Comparison of ENCODE assay signal across 16 cellular contexts in the genomic region with DNA sequence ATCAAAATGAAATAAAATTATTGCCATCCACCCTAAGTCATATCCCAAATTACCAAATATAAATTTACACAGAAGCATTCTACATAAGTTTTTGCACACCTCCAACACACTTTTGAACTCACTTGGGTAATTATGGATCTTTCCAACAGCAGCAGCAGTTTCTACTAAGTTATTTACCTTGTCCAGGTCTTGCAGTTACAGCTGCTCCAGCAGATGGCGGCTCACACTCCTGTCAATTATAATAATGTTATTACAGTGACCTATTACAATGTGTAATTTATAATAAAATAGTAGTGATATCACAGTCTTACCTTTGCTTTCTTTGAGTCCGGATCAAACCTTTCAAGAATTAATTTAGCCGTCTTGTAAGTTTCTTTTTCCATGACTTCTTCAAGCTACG. TPM values are rescaled to one million over a fixed set of nuclear protein-coding genes. Genes with fewer than 3 reads are reported as not detected.
DNase-seq lines count a peak whose midpoint lies in the region; ATAC-seq, FAIRE-seq and TF ChIP-seq lines count a peak whose summit lies in the region.
"Had no signal": no experiment of that assay in that cellular context is flagged by ENCODE, and none has a peak within 500 bp of the region (broad histone marks: within the 10 kb centered on the region; RNA-seq: fewer than 3 reads in every experiment).

No MANE protein-coding gene starts in this region.

- peak; percentile 42 for TF ChIP-seq CTCF in A549 (IDR thresholded peaks at IDR 0.05)
- TF ChIP-seq CTCF in dorsolateral prefrontal cortex (IDR thresholded peaks at IDR 0.05 in 54 of 56, conservative IDR thresholded peaks at IDR 0.05 in 2 of 56; ENCODE audit: low read depth in 1 of 56, partially characterized antibody in 56 of 56), result no peak

- H3K9me3 ChIP-seq in A549, result no peaks in the 10 kb centered on the region

- intact Hi-C loops in dorsolateral prefrontal cortex (cut with DNase I), result no loop called here

- FAIRE-seq in A549 (lab: Jason Lieb, UNC), result no peak

- CTCF ChIA-PET in A549 (lab: Yijun Ruan, JAX), result interaction anchor here (0.6 to 1.1 kb wide), 2 partner anchors 27 to 133 kb away, joined by 3 read pairs; no protein-coding TSS in a partner anchor

- TF ChIP-seq POLR2A in A549 (IDR thresholded peaks at IDR 0.05; ENCODE audit: low read length), result no peak

- WGBS in A549 (ENCODE audit: missing lambda C conversion rate), result 86% methylated on average over 4 of the region's 4 CpGs

- no peaks in the 10 kb centered on the region for H3K27me3 ChIP-seq in dorsolateral prefrontal cortex

- no peaks in the 10 kb centered on the region for H3K4me1 ChIP-seq in A549

- POLR2A ChIA-PET in A549 (lab: Yijun Ruan, JAX), result no interaction called here

- no peak overlapping the region for H3K4me2 ChIP-seq in A549

- ATAC-seq in A549 (peak; percentile 57 to 64; a peak in 2 of 6 replicates), GM19324 (IDR thresholded peaks at IDR 0.05; ENCODE audit: low FRiP score, unreplicated experiment) (no peak), HG03097 (IDR thresholded peaks at IDR 0.05; ENCODE audit: low FRiP score, unreplicated experiment) (no peak)
- ATAC-seq: sciatic nerve had no signal

- H3K27ac ChIP-seq in A549, result no peak overlapping the region
- no peak overlapping the region for H3K27ac ChIP-seq in dorsolateral prefrontal cortex

- peak in 1 of 2 experiments; percentile 35 for DNase-seq in A549 (ENCODE audit: low read depth in 1 of 2, low spot score in 1 of 2)
- DNase-seq in DMS 273 (lab: John Stamatoyannopoulos, UW; ENCODE audit: unreplicated experiment), result peak; percentile 63
- peak; percentile 74 for DNase-seq in NCI-H82 (lab: John Stamatoyannopoulos, UW)
- DNase-seq in dermis microvascular lymphatic vessel endothelial cell (ENCODE audit: low read depth in 2 of 2), result peak; percentile 4 to 22
- DNase-seq in dorsolateral prefrontal cortex, result no peak
- no peak for DNase-seq in NOMO-1 treated with DMSO at 0.1 percent for 48 hours (lab: John Stamatoyannopoulos, UW; ENCODE audit: unreplicated experiment)
- DNase-seq: activated CD8-positive, alpha-beta memory T cell treated with anti-CD3 and anti-CD28 coated beads, Interleukin-2, amount 50 U/mL, for 48 hours; activated naive CD8-positive, alpha-beta T cell treated with anti-CD3 and anti-CD28 coated beads, Interleukin-2, amount 10 ng/mL, durations not matched to agents 7 days and 5 days; cortex of kidney; foreskin melanocyte; naive B cell; NCI-H187 treated with DMSO at 0.1 percent for 48 hours; Right ventricle myocardium superior had no signal

- H3K4me3 ChIP-seq in A549, result no peak overlapping the region
- H3K4me3 ChIP-seq in dorsolateral prefrontal cortex, result no peak overlapping the region

- no peak for TF ChIP-seq EP300 in A549 (IDR thresholded peaks at IDR 0.05)

- peak; percentile 14 to 33; a peak in 2 of 5 replicates for TF ChIP-seq RAD21 in A549 (conservative IDR thresholded peaks at IDR 0.05 in 1 of 2, IDR thresholded peaks at IDR 0.05 in 1 of 2)

TF ChIP-seq in A549, 52 proteins besides CTCF, POLR2A, EP300 and RAD21:
- TF ChIP-seq ZFP36 (IDR thresholded peaks at IDR 0.05; ENCODE audit: borderline replicate concordance, partially characterized antibody), result no peak
- peak; percentile 35; the same call in 1 of the 3 replicates for TF ChIP-seq SMC3 (IDR thresholded peaks at IDR 0.05)
TF ChIP-seq in A549: peak in this region for 1.

RNA-seq across cellular contexts. Expression of gene LNPK, which starts 37.9 kb away (rescaled TPM):
- polyA plus RNA-seq in A549 (2011; rRNA removed) (21.2 and 24.7 TPM in 2 replicates), A549 (2017; fragmentation: RNase III; extraction: RNeasy Plus Mini Kit Qiagen cat#74134 plus additional on column Dnase treatment) (10.8 to 13.4 TPM (median 13.1 TPM) in 3 replicates)
- 3.7 and 5.1 TPM in 2 replicates for polyA plus RNA-seq in A549 (2012; cell fraction: cytosol; rRNA removed)
- polyA plus RNA-seq in A549 (2012; cell fraction: nucleus; rRNA removed), result 2.1 and 3.4 TPM in 2 replicates
- polyA minus RNA-seq in A549 (2011; rRNA and poly(A)+ RNA removed), result 17.2 and 20.2 TPM in 2 replicates
- total RNA-seq in dermis microvascular lymphatic vessel endothelial cell (4.2 and 5.7 TPM in 2 replicates), dorsolateral prefrontal cortex (10 to 100 TPM; 29.0 to 89.5 (median 60.4) TPM)

Comparison
In these comparisons a context has a peak if more than half of its experiments do, and no peak if none do; other contexts are left out.
1. ATAC-seq: peak in A549 (2 of 2); none in GM19324 (single experiment) and HG03097 (single experiment).
2. DNase-seq: peak in DMS 273 (single experiment), NCI-H82 (single experiment) and dermis microvascular lymphatic vessel endothelial cell (2 of 2); none in dorsolateral prefrontal cortex (0 of 10) and NOMO-1 treated with DMSO at 0.1 percent for 48 hours (single experiment).